In the genomic region with DNA sequence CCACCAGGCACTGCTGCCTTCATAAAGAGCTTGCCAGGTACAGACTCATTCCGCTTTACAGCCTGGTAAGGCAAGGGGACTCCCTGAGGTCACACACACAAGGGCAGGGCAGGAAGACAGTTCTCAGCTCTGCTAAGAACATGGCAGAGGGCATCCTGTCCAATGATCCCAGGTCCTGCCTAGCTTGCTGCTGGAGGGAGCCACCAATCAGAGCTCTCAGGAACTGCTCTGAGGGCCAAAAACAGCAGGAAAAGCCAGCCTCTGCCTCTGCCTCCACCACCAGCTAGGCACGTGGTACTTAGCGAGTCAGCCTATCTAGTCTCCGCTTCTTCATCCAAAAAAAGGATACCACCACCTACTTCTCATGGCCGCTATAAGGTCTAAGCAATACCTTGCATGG, we compare ENCODE assay signal across 30 cellular contexts.
DNase-seq lines count a peak whose midpoint lies in the region; ATAC-seq, FAIRE-seq and TF ChIP-seq lines count a peak whose summit lies in the region.
"Had no signal": no experiment of that assay in that cellular context is flagged by ENCODE, and none has a peak within 500 bp of the region (broad histone marks: within the 10 kb centered on the region; RNA-seq: fewer than 3 reads in every experiment).

No MANE protein-coding gene starts in this region.

- H3K4me1 ChIP-seq in endothelial cell of umbilical vein (ENCODE audit: control insufficient read depth, extremely low read depth, insufficient read depth, low read length) = no peaks in the 10 kb centered on the region
- no peaks in the 10 kb centered on the region for H3K4me1 ChIP-seq in aorta (ENCODE audit: control insufficient read depth in 1 of 2, insufficient read depth in 2 of 2, low read length in 2 of 2)
- H3K4me1 ChIP-seq in tibial artery = no peaks in the 10 kb centered on the region
- no peaks in the 10 kb centered on the region for H3K4me1 ChIP-seq in SJCRH30

- no peaks in the 10 kb centered on the region for H3K79me2 ChIP-seq in endothelial cell of umbilical vein (ENCODE audit: control insufficient read depth, insufficient read depth, low read length)

- H3K4me3 ChIP-seq in endothelial cell of umbilical vein (replicated peaks in 1 of 3; ENCODE audit: insufficient read depth in 1 of 3, low read depth in 1 of 3, low read length in 3 of 3) (no peak overlapping the region), aorta (ENCODE audit: low read length in 2 of 2) (no peak overlapping the region), tibial artery (no peak overlapping the region), SJCRH30 (no peak overlapping the region)
- H3K4me3 ChIP-seq: GM12878, GM23338, MG63, PC-9 had no signal

- H3K4me3 Mint-ChIP-seq in activated CD4-positive, alpha-beta T cell treated with anti-CD3 and anti-CD28 coated beads, Interleukin-2, amount 10 ng/mL, durations not matched to agents 7 days and 5 days = no peak overlapping the region
- H3K4me3 Mint-ChIP-seq: B cell; CD8-positive, alpha-beta T cell; GM23338; H9 had no signal

- no TSS peak for BruUV-seq in endothelial cell of umbilical vein (replicated peaks; lab: Mats Ljungman, UMichigan)

- H3K36me3 ChIP-seq in endothelial cell of umbilical vein (ENCODE audit: control insufficient read depth in 2 of 2, extremely low read depth in 1 of 2, insufficient read depth in 2 of 2, low read length in 2 of 2) (peaks cover 18 to 56% of the 10 kb centered on the region in 2 experiments), aorta (ENCODE audit: control insufficient read depth in 1 of 2, insufficient read depth in 2 of 2, low read length in 1 of 2) (peaks cover 7 to 39% of the 10 kb centered on the region in 2 donors), tibial artery (peaks cover 89 to 99% (median 99%) of the 10 kb centered on the region in 3 donors), SJCRH30 (peaks cover 73% of the 10 kb centered on the region)

- no peaks in the 10 kb centered on the region for H3K9me3 ChIP-seq in endothelial cell of umbilical vein (replicated peaks; ENCODE audit: control insufficient read depth, insufficient read depth, low read length)
- H3K9me3 ChIP-seq in aorta (ENCODE audit: control insufficient read depth, low read length) = no peaks in the 10 kb centered on the region
- no peaks in the 10 kb centered on the region for H3K9me3 ChIP-seq in tibial artery
- no peaks in the 10 kb centered on the region for H3K9me3 ChIP-seq in SJCRH30 (replicated peaks)
- H3K9me3 ChIP-seq: MG63 had no signal

- H2AFZ ChIP-seq in endothelial cell of umbilical vein (ENCODE audit: low read depth, low read length) = no peak overlapping the region
- H2AFZ ChIP-seq: GM23338, PC-9 had no signal

- H3K9me3 Mint-ChIP-seq in activated CD4-positive, alpha-beta T cell treated with anti-CD3 and anti-CD28 coated beads, Interleukin-2, amount 10 ng/mL, durations not matched to agents 7 days and 5 days = no peaks in the 10 kb centered on the region
- H3K9me3 Mint-ChIP-seq: CD8-positive, alpha-beta T cell; GM23338; H9 had no signal

- H3K27ac ChIP-seq in endothelial cell of umbilical vein (ENCODE audit: insufficient read depth, low read depth, low read length) = no peak overlapping the region
- H3K27ac ChIP-seq in aorta (ENCODE audit: low read depth in 1 of 2, low read length in 2 of 2) = no peak overlapping the region
- no peak overlapping the region for H3K27ac ChIP-seq in tibial artery
- no peak overlapping the region for H3K27ac ChIP-seq in SJCRH30
- H3K27ac ChIP-seq: 22Rv1, C4-2B, PC-9 had no signal

- H3K27ac Mint-ChIP-seq in activated CD4-positive, alpha-beta T cell treated with anti-CD3 and anti-CD28 coated beads, Interleukin-2, amount 10 ng/mL, durations not matched to agents 7 days and 5 days = peak overlapping the region; percentile 39
- H3K27ac Mint-ChIP-seq: B cell; CD8-positive, alpha-beta T cell; GM23338 had no signal

- FAIRE-seq in endothelial cell of umbilical vein (lab: Jason Lieb, UNC) = no peak
- FAIRE-seq: GM12878 had no signal

- ATAC-seq in aorta (ENCODE audit: low FRiP score) = peak; percentile 30
- ATAC-seq: CD8-positive, alpha-beta T cell; GM12878; GM23338 had no signal

- intact Hi-C loops in endothelial cell of umbilical vein (cut with micrococcal nuclease) = no loop called here
- intact Hi-C loops in posterior vena cava (cut with DNase I) = no loop called here
- intact Hi-C loops in aorta (cut with DNase I) = no loop called here
- intact Hi-C loops in tibial artery (cut with DNase I; ENCODE audit: low total_unique reads) = no loop called here

- no peak overlapping the region for H3K4me2 ChIP-seq in endothelial cell of umbilical vein (ENCODE audit: insufficient read depth, low read length)
- H3K4me2 ChIP-seq: GM23338, PC-9 had no signal

- H4K20me1 ChIP-seq in endothelial cell of umbilical vein (replicated peaks; ENCODE audit: control insufficient read depth, extremely low read depth, insufficient read depth, low read length) = no peaks in the 10 kb centered on the region

- no peak for TF ChIP-seq POLR2A in endothelial cell of umbilical vein (IDR thresholded peaks at IDR 0.05; ENCODE audit: low read depth, low read length)

- no peaks in the 10 kb centered on the region for H3K4me1 Mint-ChIP-seq in activated CD4-positive, alpha-beta T cell treated with anti-CD3 and anti-CD28 coated beads, Interleukin-2, amount 10 ng/mL, durations not matched to agents 7 days and 5 days
- H3K4me1 Mint-ChIP-seq: B cell, GM23338, H9 had no signal

- TF ChIP-seq CTCF in endothelial cell of umbilical vein (IDR thresholded peaks at IDR 0.05; ENCODE audit: extremely low read depth in 1 of 2, insufficient read depth in 1 of 2, low read depth in 1 of 2, low read length in 2 of 2) (no peak), tibial artery (IDR thresholded peaks at IDR 0.05) (no peak)

- POLR2A ChIA-PET in activated CD4-positive, alpha-beta T cell treated with anti-CD3 and anti-CD28 coated beads, Interleukin-2, amount 10 ng/mL, durations not matched to agents 7 days and 5 days (lab: Charles Lee) = no interaction called here
- POLR2A ChIA-PET in endothelial cell of umbilical vein (lab: Charles Lee) = no interaction called here

- H3K27me3 ChIP-seq in endothelial cell of umbilical vein (ENCODE audit: control insufficient read depth in 2 of 2, insufficient read depth in 2 of 2, low read length in 2 of 2) (no peaks in the 10 kb centered on the region), aorta (ENCODE audit: control insufficient read depth in 1 of 2, insufficient read depth in 2 of 2, low read length in 1 of 2) (no peaks in the 10 kb centered on the region), tibial artery (no peaks in the 10 kb centered on the region), SJCRH30 (no peaks in the 10 kb centered on the region)
- H3K27me3 ChIP-seq: MG63 had no signal

- CTCF ChIA-PET in activated CD4-positive, alpha-beta T cell treated with anti-CD3 and anti-CD28 coated beads, Interleukin-2, amount 10 ng/mL, durations not matched to agents 7 days and 5 days (lab: Charles Lee) = no interaction called here
- CTCF ChIA-PET in endothelial cell of umbilical vein (lab: Charles Lee) = interaction anchor here (0.8 kb wide), 1 partner anchor 8 kb away, joined by 3 read pairs; no protein-coding TSS in a partner anchor

- 87% methylated on average over 5 of the region's 5 CpGs for WGBS in aorta, 2 donors

- DNase-seq in activated CD4-positive, alpha-beta T cell treated with anti-CD3 and anti-CD28 coated beads, Interleukin-2, amount 10 ng/mL, durations not matched to agents 7 days and 5 days = no peak
- DNase-seq in activated CD4-positive, alpha-beta T cell treated with anti-CD3 and anti-CD28 coated beads, Interleukin-2, amount 50 U/mL, for 48 hours = no peak
- DNase-seq in endothelial cell of umbilical vein (ENCODE audit: low read depth, low spot score) (peak; percentile 6), posterior vena cava (ENCODE audit: low spot score) (peak; percentile 45), aorta (peak in 1 of 2 donors; percentile 26), tibial artery (no peak), SJCRH30 (no peak), NCI-H524 (lab: John Stamatoyannopoulos, UW) (no peak)
- DNase-seq: CD8-positive, alpha-beta T cell; DMS 273 treated with DMSO at 0.1 percent for 48 hours; DMS79; EL; GDM1; H9; IMR-90; KG1; MG63; NCI-H1105 treated with DMSO at 0.1 percent for 48 hours; NCI-H146; NCI-H1930; NCI-H2107; NCI-H524 treated with DMSO at 0.1 percent for 48 hours; NCI-H82; PC-9; Right ventricle myocardium superior had no signal

- H3K27me3 Mint-ChIP-seq in activated CD4-positive, alpha-beta T cell treated with anti-CD3 and anti-CD28 coated beads, Interleukin-2, amount 10 ng/mL, durations not matched to agents 7 days and 5 days = no peaks in the 10 kb centered on the region
- H3K27me3 Mint-ChIP-seq: B cell had no signal

- dilution Hi-C loops in endothelial cell of umbilical vein (cut with MboI; ENCODE audit: extremely low pct_ligation_motif_present, low sequenced_read_pairs) = no loop called here

- H3K9ac ChIP-seq in endothelial cell of umbilical vein (replicated peaks; ENCODE audit: extremely low read depth, insufficient read depth, low read length) = no peak overlapping the region

- peaks cover 43% of the 10 kb centered on the region for H3K36me3 Mint-ChIP-seq in activated CD4-positive, alpha-beta T cell treated with anti-CD3 and anti-CD28 coated beads, Interleukin-2, amount 10 ng/mL, durations not matched to agents 7 days and 5 days (ENCODE audit: low read depth)

- no peaks in the 10 kb centered on the region for H3K9me1 ChIP-seq in endothelial cell of umbilical vein (replicated peaks; ENCODE audit: control insufficient read depth, extremely low read depth, insufficient read depth, low read length)

TF ChIP-seq in endothelial cell of umbilical vein, 7 proteins besides CTCF, POLR2A, EP300 and RAD21:
- TF ChIP-seq JUN (IDR thresholded peaks at IDR 0.05; ENCODE audit: borderline replicate concordance, insufficient read depth, insufficient read length, low read depth) (no peak), POLR2AphosphoS5 (IDR thresholded peaks at IDR 0.05; ENCODE audit: insufficient read depth, low read depth, low read length) (no peak), MYC (IDR thresholded peaks at IDR 0.05; ENCODE audit: low read depth, low read length) (no peak), FOS (IDR thresholded peaks at IDR 0.05; ENCODE audit: borderline replicate concordance, insufficient read depth, low read length) (no peak), GATA2 (IDR thresholded peaks at IDR 0.05; ENCODE audit: insufficient read depth, insufficient read length, low read depth, low read length) (no peak), EZH2 (IDR thresholded peaks at IDR 0.05; ENCODE audit: borderline replicate concordance, low read depth, low read length, severe bottlenecking) (no peak)
- TF ChIP-seq, protein P1, sequence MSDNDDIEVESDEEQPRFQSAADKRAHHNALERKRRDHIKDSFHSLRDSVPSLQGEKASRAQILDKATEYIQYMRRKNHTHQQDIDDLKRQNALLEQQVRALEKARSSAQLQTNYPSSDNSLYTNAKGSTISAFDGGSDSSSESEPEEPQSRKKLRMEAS (IDR thresholded peaks at IDR 0.05; ENCODE audit: insufficient read depth, insufficient read length) = no peak
TF ChIP-seq in endothelial cell of umbilical vein: peak in this region for 0.

Comparison
In these comparisons a context has a peak if more than half of its experiments do, and no peak if none do; other contexts are left out.
1. DNase-seq: peak in endothelial cell of umbilical vein (single experiment) and posterior vena cava (single experiment); none in activated CD4-positive, alpha-beta T cell treated with anti-CD3 and anti-CD28 coated beads, Interleukin-2, amount 10 ng/mL, durations not matched to agents 7 days and 5 days (single experiment), activated CD4-positive, alpha-beta T cell treated with anti-CD3 and anti-CD28 coated beads, Interleukin-2, amount 50 U/mL, for 48 hours (0 of 2), tibial artery (0 of 2), SJCRH30 (0 of 2) and NCI-H524 (0 of 2).